ENCODE assay signal across 18 cellular contexts in genomic region chr2:95068256-95068655, GRCh38. TPM values are rescaled to one million over a fixed set of nuclear protein-coding genes. Genes with fewer than 3 reads are reported as not detected.
DNase-seq lines count a peak whose midpoint lies in the region; ATAC-seq, FAIRE-seq and TF ChIP-seq lines count a peak whose summit lies in the region.
"Had no signal": no experiment of that assay in that cellular context is flagged by ENCODE, and none has a peak within 500 bp of the region (broad histone marks: within the 10 kb centered on the region; RNA-seq: fewer than 3 reads in every experiment).

No MANE protein-coding gene starts in this region.

- no peak for DNase-seq in A549 (ENCODE audit: low read depth in 1 of 2, low spot score in 1 of 2)
- DNase-seq in islet precursor cell, result peak; percentile 9
- DNase-seq in substantia nigra (lab: John Stamatoyannopoulos, UW), result no peak
- no peak for DNase-seq in HPDE6-E6E7 (ENCODE audit: extremely low spot score)
- DNase-seq in pancreas, result no peak
- DNase-seq: BE2C; CD4-positive, alpha-beta memory T cell; DMS79; GOT3; HFFc6 had no signal

- CTCF ChIA-PET in A549 (lab: Yijun Ruan, JAX), result interaction anchor here (1.2 to 1.3 kb wide), 2 partner anchors 8 to 16 kb away, joined by 3 to 7 read pairs; no protein-coding TSS in a partner anchor

- no peak overlapping the region for H3K4me2 ChIP-seq in A549

- H3K4me3 ChIP-seq in A549 (no peak overlapping the region), pancreas (no peak overlapping the region)
- H3K4me3 ChIP-seq: GM12878, HAP-1 had no signal

- POLR2A ChIA-PET in A549 (lab: Yijun Ruan, JAX), result no interaction called here

- ATAC-seq in A549, result no peak
- ATAC-seq in HG02623 (IDR thresholded peaks at IDR 0.05; ENCODE audit: unreplicated experiment), result no peak
- ATAC-seq in pancreas, result no peak
- ATAC-seq: GM12878 had no signal

- no peaks in the 10 kb centered on the region for H3K27me3 ChIP-seq in pancreas
- H3K27me3 ChIP-seq: BE2C had no signal

- TF ChIP-seq RAD21 in A549 (conservative IDR thresholded peaks at IDR 0.05 in 1 of 2, IDR thresholded peaks at IDR 0.05 in 1 of 2), result no peak

- H3K36me3 ChIP-seq in KOPT-K1 (ENCODE audit: insufficient read depth, low read length) (no peaks in the 10 kb centered on the region), pancreas (no peaks in the 10 kb centered on the region)
- H3K36me3 ChIP-seq: BE2C, HAP-1 had no signal

- WGBS in A549 (ENCODE audit: missing lambda C conversion rate), result 10% methylated on average over 2 of the region's 2 CpGs
- 57 to 74% methylated on average over 2 of the region's 2 CpGs for WGBS in pancreas, 2 donors

- H3K27ac ChIP-seq in A549 (no peak overlapping the region), KOPT-K1 (ENCODE audit: low read depth, low read length, poor library complexity, severe bottlenecking) (peak overlapping the region; percentile 47), substantia nigra (ENCODE audit: low read depth, low read length, poor library complexity, severe bottlenecking) (peak overlapping the region; percentile 45), pancreas (no peak overlapping the region)
- H3K27ac ChIP-seq: C4-2B had no signal

- H3K4me1 ChIP-seq in A549, result no peaks in the 10 kb centered on the region
- H3K4me1 ChIP-seq in pancreas, result no peaks in the 10 kb centered on the region
- H3K4me1 ChIP-seq: BE2C, HAP-1 had no signal

- no peak for TF ChIP-seq EP300 in A549 (IDR thresholded peaks at IDR 0.05)

- FAIRE-seq in A549 (lab: Jason Lieb, UNC) (no peak), pancreas (lab: Jason Lieb, UNC) (no peak)
- FAIRE-seq: GM12878, GM18507 had no signal

- TF ChIP-seq POLR2A in A549 (IDR thresholded peaks at IDR 0.05; ENCODE audit: low read length), result no peak

- intact Hi-C loops in pancreas (cut with DNase I), result no loop called here

- peaks cover 8% of the 10 kb centered on the region; the same call in 1 of the 3 replicates for H3K9me3 ChIP-seq in A549
- H3K9me3 ChIP-seq in KOPT-K1 (ENCODE audit: insufficient read depth, low read length, poor library complexity, severe bottlenecking), result peaks cover 3% of the 10 kb centered on the region
- H3K9me3 ChIP-seq in pancreas, result no peaks in the 10 kb centered on the region
- H3K9me3 ChIP-seq: BE2C, HAP-1 had no signal

- TF ChIP-seq CTCF in A549 (IDR thresholded peaks at IDR 0.05) (no peak), pancreas (IDR thresholded peaks at IDR 0.05) (no peak)

TF ChIP-seq in A549, 52 proteins besides CTCF, POLR2A, EP300 and RAD21:
- TF ChIP-seq RNF2 (IDR thresholded peaks at IDR 0.05; ENCODE audit: borderline replicate concordance, low read depth), result no peak
- peak; percentile 88 for TF ChIP-seq ZC3H11A (IDR thresholded peaks at IDR 0.05)

RNA-seq across cellular contexts. Expression of gene MAL, which starts 42.7 kb away (rescaled TPM):
- polyA plus RNA-seq in A549 (2011; rRNA removed), result 0.08 TPM in 1 of 2 replicates, not detected in the other
- not detected in 2 replicates for polyA plus RNA-seq in A549 (2012; cell fraction: cytosol; rRNA removed)
- polyA plus RNA-seq in A549 (2012; cell fraction: nucleus; rRNA removed), result not detected in 2 replicates
- not detected in 3 replicates for polyA plus RNA-seq in A549 (2017; fragmentation: RNase III; extraction: RNeasy Plus Mini Kit Qiagen cat#74134 plus additional on column Dnase treatment)
- polyA minus RNA-seq in A549 (2011; rRNA and poly(A)+ RNA removed), result not detected in 2 replicates
- total RNA-seq in pancreas, result 1 to 10 TPM in 1 of 6 donors, under 1 TPM in 4, not detected in 1; 0.25 to 1.2 (median 0.55) TPM
- polyA plus RNA-seq in pancreas, result 1 to 10 TPM; 1.6 to 1.9 TPM
- total RNA-seq: A172, G401, HFFc6 had no signal

RNA-seq across cellular contexts. Expression of gene MRPS5, which starts 53.4 kb away (rescaled TPM):
- 96.4 and 123 TPM in 2 replicates for polyA plus RNA-seq in A549 (2011; rRNA removed)
- 90.6 and 92.4 TPM in 2 replicates for polyA plus RNA-seq in A549 (2012; cell fraction: cytosol; rRNA removed)
- polyA plus RNA-seq in A549 (2012; cell fraction: nucleus; rRNA removed), result 84.5 and 111 TPM in 2 replicates
- 102 to 108 TPM (median 103 TPM) in 3 replicates for polyA plus RNA-seq in A549 (2017; fragmentation: RNase III; extraction: RNeasy Plus Mini Kit Qiagen cat#74134 plus additional on column Dnase treatment)
- 58.5 and 61.2 TPM in 2 replicates for polyA minus RNA-seq in A549 (2011; rRNA and poly(A)+ RNA removed)
- 10 to 100 TPM; 14.8 to 28.0 (median 17.9) TPM for total RNA-seq in pancreas
- 10 to 100 TPM; 42.5 to 55.2 TPM for polyA plus RNA-seq in pancreas

Comparison
In these comparisons a context has a peak if more than half of its experiments do, and no peak if none do; other contexts are left out.
1. H3K27ac ChIP-seq: peak in KOPT-K1 (single experiment) and substantia nigra (single experiment); none in A549 (0 of 2) and pancreas (0 of 4).